33 cellular contexts compared by ENCODE assay signal in genomic region chr7:121689749-121690148, GRCh38.
"Had no signal": no experiment of that assay in that cellular context is flagged by ENCODE, and none has a peak within 500 bp of the region (broad histone marks: within the 10 kb centered on the region; RNA-seq: fewer than 3 reads in every experiment).

No MANE protein-coding gene starts in this region.

- DNase-seq: activated CD4-positive, alpha-beta T cell treated with anti-CD3 and anti-CD28 coated beads for 1 hour; activated CD4-positive, alpha-beta T cell treated with anti-CD3 and anti-CD28 coated beads for 48 hours; activated CD4-positive, alpha-beta T cell treated with anti-CD3 and anti-CD28 coated beads, Interleukin-2, amount 50 U/mL, for 4 hours; activated CD4-positive, CD25-positive, alpha-beta regulatory T cell; activated CD8-positive, alpha-beta T cell treated with anti-CD3 and anti-CD28 coated beads for 36 hours; activated effector memory CD4-positive, alpha-beta T cell treated with anti-CD3 and anti-CD28 coated beads, Interleukin-2, amount 50 U/mL, for 16 hours; activated naive CD4-positive, alpha-beta T cell; activated naive CD8-positive, alpha-beta T cell treated with anti-CD3 and anti-CD28 coated beads, Interleukin-2, amount 10 ng/mL, durations not matched to agents 7 days and 5 days; activated T-cell treated with anti-CD3 and anti-CD28 coated beads, Interleukin-2, amount 50 U/mL, for 1 hour; activated T-cell treated with anti-CD3 and anti-CD28 coated beads, Interleukin-2, amount 50 U/mL, for 72 hours; adrenal gland; Karpas-422; KBM-7; MG63; NCI-H1048; NCI-H1105 treated with DMSO at 0.1 percent for 48 hours; NCI-H1436; NCI-H1694; NCI-H1930; NCI-H2081 treated with DMSO at 0.1 percent for 48 hours; NCI-H345; NCI-H524 treated with DMSO at 0.1 percent for 48 hours; PC-3; Peyer's patch; SIG-M5; T1000; WERI-Rb-1 had no signal

- ATAC-seq: activated CD8-positive, alpha-beta T cell treated with anti-CD3 and anti-CD28 coated beads for 36 hours; activated T-cell treated with anti-CD3 and anti-CD28 coated beads, Interleukin-2, amount 50 U/mL, for 72 hours; activated T-helper 17 cell treated with anti-CD3 and anti-CD28 coated beads, Interleukin-2, amount 50 U/mL, for 72 hours; PC-3; Right ventricle myocardium inferior had no signal

- H3K4me1 Mint-ChIP-seq: activated naive CD4-positive, alpha-beta T cell treated with anti-CD3 and anti-CD28 coated beads, Interleukin-2, amount 50 U/mL, for 24 hours; activated naive CD8-positive, alpha-beta T cell treated with anti-CD3 and anti-CD28 coated beads, Interleukin-2, amount 10 ng/mL, durations not matched to agents 7 days and 5 days; activated T-helper 17 cell treated with anti-CD3 and anti-CD28 coated beads, Interleukin-2, amount 50 U/mL, for 72 hours; central memory CD8-positive, alpha-beta T cell had no signal

- H3K27me3 ChIP-seq: adrenal gland, cardiac muscle cell, MG63, Peyer's patch had no signal

- H3K27me3 Mint-ChIP-seq: activated CD8-positive, alpha-beta T cell treated with anti-CD3 and anti-CD28 coated beads for 36 hours; activated naive CD8-positive, alpha-beta T cell treated with anti-CD3 and anti-CD28 coated beads, Interleukin-2, amount 10 ng/mL, durations not matched to agents 7 days and 5 days; activated T-helper 17 cell treated with anti-CD3 and anti-CD28 coated beads, Interleukin-2, amount 50 U/mL, for 72 hours; central memory CD8-positive, alpha-beta T cell had no signal

- H3K27ac Mint-ChIP-seq: activated CD8-positive, alpha-beta T cell treated with anti-CD3 and anti-CD28 coated beads for 36 hours; activated naive CD4-positive, alpha-beta T cell treated with anti-CD3 and anti-CD28 coated beads, Interleukin-2, amount 50 U/mL, for 24 hours; activated naive CD8-positive, alpha-beta T cell treated with anti-CD3 and anti-CD28 coated beads, Interleukin-2, amount 10 ng/mL, durations not matched to agents 7 days and 5 days; activated T-cell treated with anti-CD3 and anti-CD28 coated beads, Interleukin-2, amount 50 U/mL, for 72 hours; activated T-helper 17 cell treated with anti-CD3 and anti-CD28 coated beads, Interleukin-2, amount 50 U/mL, for 72 hours had no signal

- H3K4me1 ChIP-seq: adrenal gland, Peyer's patch had no signal

- H3K4me3 Mint-ChIP-seq: activated CD8-positive, alpha-beta T cell treated with anti-CD3 and anti-CD28 coated beads for 36 hours; activated naive CD4-positive, alpha-beta T cell treated with anti-CD3 and anti-CD28 coated beads, Interleukin-2, amount 50 U/mL, for 24 hours; activated naive CD8-positive, alpha-beta T cell treated with anti-CD3 and anti-CD28 coated beads, Interleukin-2, amount 10 ng/mL, durations not matched to agents 7 days and 5 days; activated T-cell treated with anti-CD3 and anti-CD28 coated beads, Interleukin-2, amount 50 U/mL, for 72 hours; activated T-helper 17 cell treated with anti-CD3 and anti-CD28 coated beads, Interleukin-2, amount 50 U/mL, for 72 hours; central memory CD8-positive, alpha-beta T cell had no signal

- H3K36me3 ChIP-seq: adrenal gland, cardiac muscle cell, MG63, Peyer's patch, WERI-Rb-1 had no signal

- H3K9me3 Mint-ChIP-seq: activated CD8-positive, alpha-beta T cell treated with anti-CD3 and anti-CD28 coated beads for 36 hours; activated naive CD4-positive, alpha-beta T cell treated with anti-CD3 and anti-CD28 coated beads, Interleukin-2, amount 50 U/mL, for 24 hours had no signal

- H3K4me3 ChIP-seq: adrenal gland, cardiac muscle cell, MG63, Peyer's patch had no signal

- H3K9me3 ChIP-seq: adrenal gland, MG63, Peyer's patch had no signal

- H3K27ac ChIP-seq: adrenal gland, cardiac muscle cell, Peyer's patch, RWPE1, WERI-Rb-1 had no signal

- H3K36me3 Mint-ChIP-seq: activated naive CD4-positive, alpha-beta T cell treated with anti-CD3 and anti-CD28 coated beads, Interleukin-2, amount 50 U/mL, for 24 hours; activated naive CD8-positive, alpha-beta T cell treated with anti-CD3 and anti-CD28 coated beads, Interleukin-2, amount 10 ng/mL, durations not matched to agents 7 days and 5 days had no signal
